ENCODE assay signal across 19 cellular contexts in genomic region chr1:10106756-10107479, GRCh38.
DNase-seq lines count a peak whose midpoint lies in the region; ATAC-seq, FAIRE-seq and TF ChIP-seq lines count a peak whose summit lies in the region.
"Had no signal": no experiment of that assay in that cellular context is flagged by ENCODE, and none has a peak within 500 bp of the region (broad histone marks: within the 10 kb centered on the region; RNA-seq: fewer than 3 reads in every experiment).

No MANE protein-coding gene starts in this region.

- no peak overlapping the region for H3K4me3 ChIP-seq in right atrium auricular region
- no peak overlapping the region for H3K4me3 ChIP-seq in endodermal cell (ENCODE audit: low read length)
- no peak overlapping the region for H3K4me3 ChIP-seq in trophoblast cell (ENCODE audit: low read depth, low read length)
- no peak overlapping the region for H3K4me3 ChIP-seq in Karpas-422 (ENCODE audit: low read length)
- H3K4me3 ChIP-seq: testis had no signal

- peak overlapping the region; percentile 50 for H3K27ac Mint-ChIP-seq in endodermal cell
- H3K27ac Mint-ChIP-seq: activated CD8-positive, alpha-beta T cell treated with anti-CD3 and anti-CD28 coated beads, Interleukin-2, amount 10 ng/mL, durations not matched to agents 7 days and 5 days had no signal

- no peaks in the 10 kb centered on the region for H3K79me1 ChIP-seq in trophoblast cell (ENCODE audit: low read length)

- peaks cover 40% of the 10 kb centered on the region for H3K36me3 ChIP-seq in right atrium auricular region
- peaks cover 58% of the 10 kb centered on the region for H3K36me3 ChIP-seq in endodermal cell (ENCODE audit: control insufficient read depth, insufficient read depth, low read length)
- H3K36me3 ChIP-seq in trophoblast cell (ENCODE audit: control insufficient read depth in 1 of 2, insufficient read depth in 2 of 2, low read length in 2 of 2): peaks cover 10 to 26% of the 10 kb centered on the region in 2 experiments
- H3K36me3 ChIP-seq in Karpas-422 (ENCODE audit: insufficient read depth, low read length): peaks cover 18% of the 10 kb centered on the region; the same call in 1 of the 2 replicates

- H3K4me3 Mint-ChIP-seq in endodermal cell: no peak overlapping the region
- H3K4me3 Mint-ChIP-seq: activated CD8-positive, alpha-beta T cell treated with anti-CD3 and anti-CD28 coated beads, Interleukin-2, amount 10 ng/mL, durations not matched to agents 7 days and 5 days; immature natural killer cell had no signal

- no peaks in the 10 kb centered on the region for H3K79me2 ChIP-seq in trophoblast cell (ENCODE audit: control insufficient read depth, insufficient read depth, low read length, poor library complexity)
- no peaks in the 10 kb centered on the region for H3K79me2 ChIP-seq in Karpas-422 (ENCODE audit: low read length)

- H4K20me1 ChIP-seq in Karpas-422 (ENCODE audit: insufficient read depth, low read depth, low read length): no peaks in the 10 kb centered on the region

- peak overlapping the region; percentile 11 for H2BK120ac ChIP-seq in trophoblast cell (ENCODE audit: insufficient read depth, low read length, poor library complexity)

- no peak overlapping the region for H4K12ac ChIP-seq in trophoblast cell (ENCODE audit: low read depth, low read length)

- peak overlapping the region; percentile 49 for H4K8ac ChIP-seq in trophoblast cell (ENCODE audit: low read depth, low read length)

- H3K9me2 ChIP-seq in Karpas-422 (replicated peaks; ENCODE audit: insufficient read depth, low read length): no peaks in the 10 kb centered on the region

- peak overlapping the region; percentile 17 for H3K14ac ChIP-seq in trophoblast cell (ENCODE audit: low read length)

- H2AFZ ChIP-seq in trophoblast cell (ENCODE audit: insufficient read depth, low read length, poor library complexity) (no peak overlapping the region), Karpas-422 (ENCODE audit: low read length) (no peak overlapping the region)

- peaks cover 0 to 32% of the 10 kb centered on the region in 2 donors for H3K4me1 ChIP-seq in right atrium auricular region
- no peaks in the 10 kb centered on the region for H3K4me1 ChIP-seq in endodermal cell (ENCODE audit: control insufficient read depth, insufficient read depth, low read length)
- peaks cover 2 to 3% of the 10 kb centered on the region in 2 experiments for H3K4me1 ChIP-seq in trophoblast cell (ENCODE audit: control insufficient read depth in 1 of 2, insufficient read depth in 2 of 2, low read length in 2 of 2)
- peaks cover 2% of the 10 kb centered on the region; the same call in 1 of the 2 replicates for H3K4me1 ChIP-seq in Karpas-422 (ENCODE audit: low read length)

- 89 to 100% methylated on average over 1 to 7 of the region's 7 CpGs for WGBS in endodermal cell (ENCODE audit: insufficient coverage in 1 of 2, insufficient read length in 1 of 2), 2 experiments
- WGBS in trophoblast cell (ENCODE audit: extremely low coverage, insufficient coverage, insufficient read length): no CpG with 5 or more reads among the region's 7 CpGs

- DNase-seq in right atrium auricular region (ENCODE audit: low spot score): no peak
- no peak for DNase-seq in Right ventricle myocardium superior
- no peak for DNase-seq in endodermal cell
- no peak for DNase-seq in trophoblast cell
- DNase-seq in Karpas-422: no peak
- no peak for DNase-seq in HTR-8/SVneo (ENCODE audit: insufficient read length, low spot score)
- DNase-seq in stimulated activated CD4-positive, alpha-beta T cell treated with anti-CD3 and anti-CD28 coated beads, Interleukin-4, amount 100 ng/mL, for 1 hour: no peak
- DNase-seq in left lobe of liver (ENCODE audit: low spot score): no peak
- DNase-seq: activated CD8-positive, alpha-beta T cell treated with anti-CD3 and anti-CD28 coated beads, Interleukin-2, amount 10 ng/mL, durations not matched to agents 7 days and 5 days; activated effector memory CD4-positive, alpha-beta T cell treated with anti-CD3 and anti-CD28 coated beads, Interleukin-2, amount 50 U/mL, for 16 hours; brain microvascular endothelial cell; effector CD4-positive, alpha-beta T cell; immature natural killer cell; mesenchymal stem cell; NCI-H187; testis had no signal

- H3K36me3 Mint-ChIP-seq in endodermal cell (ENCODE audit: low read depth): peaks cover 68% of the 10 kb centered on the region

- no peaks in the 10 kb centered on the region for H3K9me3 ChIP-seq in right atrium auricular region
- no peaks in the 10 kb centered on the region for H3K9me3 ChIP-seq in endodermal cell (ENCODE audit: control insufficient read depth, low read length)
- H3K9me3 ChIP-seq in trophoblast cell (ENCODE audit: insufficient read depth, low read depth, low read length): peaks cover 2% of the 10 kb centered on the region
- no peaks in the 10 kb centered on the region for H3K9me3 ChIP-seq in Karpas-422 (ENCODE audit: low read length)
- H3K9me3 ChIP-seq: testis had no signal

- TF ChIP-seq CTCF in right atrium auricular region (IDR thresholded peaks at IDR 0.05) (no peak), endodermal cell (conservative IDR thresholded peaks at IDR 0.05) (no peak)

- H2BK5ac ChIP-seq in trophoblast cell (ENCODE audit: low read depth, low read length, poor library complexity): peak overlapping the region; percentile 31

- no peak for ATAC-seq in Right ventricle myocardium superior (ENCODE audit: poor library complexity)
- no peak for ATAC-seq in left lobe of liver
- ATAC-seq: activated CD8-positive, alpha-beta T cell treated with anti-CD3 and anti-CD28 coated beads, Interleukin-2, amount 10 ng/mL, durations not matched to agents 7 days and 5 days had no signal

- H2BK12ac ChIP-seq in trophoblast cell (ENCODE audit: low read length): no peak overlapping the region

- H3K4me2 ChIP-seq in trophoblast cell (ENCODE audit: low read length) (no peak overlapping the region), Karpas-422 (ENCODE audit: low read depth, low read length, poor library complexity, severe bottlenecking) (no peak overlapping the region)

- H3K23ac ChIP-seq in trophoblast cell (ENCODE audit: low read length): no peak overlapping the region

- FAIRE-seq in HTR-8/SVneo (lab: Jason Lieb, UNC): no peak
- FAIRE-seq: D721Med, frontal cortex, GM19239 had no signal

- H4K91ac ChIP-seq in trophoblast cell (ENCODE audit: low read depth, low read length): no peak overlapping the region

- no peak overlapping the region for H3K4ac ChIP-seq in trophoblast cell (ENCODE audit: low read depth, low read length)

- H3K27me3 ChIP-seq in right atrium auricular region (no peaks in the 10 kb centered on the region), endodermal cell (ENCODE audit: control insufficient read depth, insufficient read depth, low read length, poor library complexity, severe bottlenecking) (no peaks in the 10 kb centered on the region), trophoblast cell (ENCODE audit: insufficient read depth, low read length) (no peaks in the 10 kb centered on the region), Karpas-422 (ENCODE audit: low read length) (no peaks in the 10 kb centered on the region)
- H3K27me3 ChIP-seq: brain microvascular endothelial cell, testis had no signal

- intact Hi-C loops in Right ventricle myocardium superior (cut with DNase I): loop anchor here (10.0 kb wide), 1 partner anchor 52 kb away; no protein-coding TSS in a partner anchor

- H3K9ac ChIP-seq in endodermal cell (ENCODE audit: extremely low read depth, low read length, poor library complexity, severe bottlenecking) (no peak overlapping the region), trophoblast cell (ENCODE audit: low read length) (no peak overlapping the region), Karpas-422 (ENCODE audit: low read length) (no peak overlapping the region)

- no peaks in the 10 kb centered on the region for H3K27me3 Mint-ChIP-seq in endodermal cell (ENCODE audit: insufficient read depth)

- no peak overlapping the region for H2AK5ac ChIP-seq in trophoblast cell (ENCODE audit: low read length)

- H3K4me1 Mint-ChIP-seq in endodermal cell: peaks cover 2% of the 10 kb centered on the region
- H3K4me1 Mint-ChIP-seq: immature natural killer cell had no signal

- peak overlapping the region; percentile 55 to 93 for H3K27ac ChIP-seq in right atrium auricular region
- H3K27ac ChIP-seq in endodermal cell (ENCODE audit: low read depth, low read length): no peak overlapping the region
- peak overlapping the region; percentile 21 for H3K27ac ChIP-seq in trophoblast cell (ENCODE audit: low read depth, low read length)
- no peak overlapping the region for H3K27ac ChIP-seq in Karpas-422 (ENCODE audit: low read length)

- H3K9me3 Mint-ChIP-seq in endodermal cell: no peaks in the 10 kb centered on the region
- H3K9me3 Mint-ChIP-seq: immature natural killer cell had no signal

- peak overlapping the region; percentile 1 for H3K18ac ChIP-seq in trophoblast cell (ENCODE audit: low read length)

Comparison
In these comparisons a context has a peak if more than half of its experiments do, and no peak if none do; other contexts are left out.
1. H3K27ac ChIP-seq: peak in right atrium auricular region (2 of 2) and trophoblast cell (single experiment); none in endodermal cell (single experiment) and Karpas-422 (single experiment).